ENCODE assay signal across 8 cellular contexts in the genomic region with DNA sequence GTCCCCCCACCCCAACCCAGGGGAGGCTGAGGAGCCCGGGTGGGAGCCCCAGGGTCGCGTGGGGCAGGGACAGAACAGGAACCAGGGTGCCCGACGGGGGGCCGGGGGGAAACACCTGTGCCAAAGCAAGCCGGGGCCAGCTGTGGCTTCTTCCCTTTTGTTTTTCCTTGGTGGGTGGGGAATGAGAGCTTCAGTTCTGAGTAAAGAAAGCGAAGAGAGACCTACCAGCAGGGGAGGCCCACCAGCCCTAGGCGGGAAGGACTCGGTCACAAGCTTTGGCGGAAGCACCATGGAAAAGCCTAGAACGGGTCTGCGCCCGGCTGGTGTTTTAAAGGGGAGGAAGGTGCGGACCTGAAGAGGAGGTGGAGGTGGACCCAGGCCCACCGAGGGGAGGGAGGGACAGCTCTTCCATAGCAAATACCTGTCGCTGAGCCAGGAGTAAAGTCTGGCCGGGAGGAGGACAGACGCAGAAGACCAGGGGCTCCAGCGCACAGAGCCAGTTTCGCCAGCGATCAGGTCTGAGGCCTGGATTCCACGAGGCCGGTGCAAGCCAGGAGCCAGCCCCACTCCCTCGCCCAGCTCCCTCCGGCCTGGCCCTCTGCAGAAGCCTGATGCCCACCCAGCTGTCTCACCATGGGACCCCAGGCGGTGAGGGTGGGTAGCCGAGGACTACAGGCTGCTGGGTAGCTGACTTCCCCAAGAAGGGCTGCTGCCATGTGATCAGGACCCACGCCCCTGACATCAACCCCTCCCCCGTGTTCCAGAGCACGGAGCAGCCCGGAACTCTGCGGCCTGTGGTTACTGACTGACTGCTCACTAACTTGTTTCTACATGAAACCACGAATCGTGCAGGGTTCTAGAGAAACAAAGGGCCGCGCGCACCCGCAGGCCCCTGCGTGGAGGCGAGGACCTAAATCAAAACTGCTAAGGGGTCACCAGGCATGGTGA. TPM values are rescaled to one million over a fixed set of nuclear protein-coding genes. Genes with fewer than 3 reads are reported as not detected.
DNase-seq lines count a peak whose midpoint lies in the region; ATAC-seq and TF ChIP-seq lines count a peak whose summit lies in the region.

No MANE protein-coding gene starts in this region.

- intact Hi-C loops in mucosa of descending colon (cut with DNase I, micrococcal nuclease), result loop anchor here in 1 of 2 donors (10.0 kb wide), 1 partner anchor 61 kb away; a partner anchor contains a TSS

- no peaks in the 10 kb centered on the region for H3K9me3 ChIP-seq in mucosa of descending colon

- H3K4me3 ChIP-seq in mucosa of descending colon, result peak overlapping the region; percentile 18

- DNase-seq in CMK (ENCODE audit: low read depth) (peak; percentile 82), KG1 (lab: John Stamatoyannopoulos, UW) (peak; percentile 89), mucosa of descending colon (peak; percentile 81 to 94 (median 82)), epidermal melanocyte (ENCODE audit: insufficient read length, low spot score) (no peak)
- DNase-seq in activated CD4-positive, alpha-beta T cell treated with anti-CD3 and anti-CD28 coated beads, Interleukin-2, amount 50 U/mL, for 4 hours, result peak; percentile 71 to 75
- peak; percentile 72 for DNase-seq in effector CD4-positive, alpha-beta T cell
- DNase-seq in stimulated activated CD8-positive, alpha-beta memory T cell treated with anti-CD3 and anti-CD28 coated beads, Interleukin-7, amount 100 ng/mL, for 24 hours (ENCODE audit: low read depth), result peak; percentile 75

- no peaks in the 10 kb centered on the region for H3K36me3 ChIP-seq in mucosa of descending colon (ENCODE audit: low read depth)

- peak; percentile 64 for ATAC-seq in GM21447 (IDR thresholded peaks at IDR 0.05; ENCODE audit: unreplicated experiment)
- peak; percentile 60 for ATAC-seq in mucosa of descending colon

- H3K4me1 ChIP-seq in mucosa of descending colon (ENCODE audit: low read depth), result peaks cover 72% of the 10 kb centered on the region

- no peak for TF ChIP-seq CTCF in mucosa of descending colon (IDR thresholded peaks at IDR 0.05)

RNA-seq across cellular contexts. Expression of a gene that starts 0.8 kb away (rescaled TPM):
- 100 to 1,000 TPM in 2 of 3 donors, 10 to 100 TPM in 1; 89.8 to 117 (median 104) TPM for total RNA-seq in mucosa of descending colon

RNA-seq across cellular contexts. Expression of a gene that starts 57.6 kb away (rescaled TPM):
- total RNA-seq in mucosa of descending colon, result 10 to 100 TPM; 37.3 to 41.5 (median 40.2) TPM
